8 cellular contexts compared by ENCODE assay signal in the genomic region with DNA sequence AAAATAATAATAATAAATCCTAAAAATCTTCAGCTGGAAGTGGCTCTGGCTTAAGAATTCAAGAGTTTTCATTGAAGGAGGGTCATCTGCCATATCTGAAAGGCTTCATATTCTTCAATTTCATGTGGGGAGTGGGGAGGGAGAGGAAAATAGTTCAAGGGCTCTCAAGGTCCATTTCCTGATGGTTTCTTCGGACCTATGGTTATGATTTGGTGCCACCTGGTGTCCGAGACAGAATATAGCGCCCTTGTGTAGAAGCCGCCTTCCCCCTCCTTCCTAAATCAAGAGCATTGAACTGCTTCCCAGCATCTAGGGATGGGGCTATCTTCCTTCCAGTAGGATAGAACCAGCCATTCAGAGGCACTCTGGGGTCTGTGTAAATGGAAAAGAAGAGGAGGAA. TPM values are rescaled to one million over a fixed set of nuclear protein-coding genes. Genes with fewer than 3 reads are reported as not detected.
DNase-seq lines count a peak whose midpoint lies in the region; ATAC-seq, FAIRE-seq and TF ChIP-seq lines count a peak whose summit lies in the region.

No MANE protein-coding gene starts in this region.

- no peaks in the 10 kb centered on the region for H3K27me3 Mint-ChIP-seq in T-helper 2 cell treated with Interferon-gamma antibody and Interleukin-4, amounts not matched to agents 5 μg/mL and 100 μg/mL, for 36 hours (ENCODE audit: low read depth)

- peaks cover 35% of the 10 kb centered on the region for H3K36me3 Mint-ChIP-seq in T-helper 2 cell treated with Interferon-gamma antibody and Interleukin-4, amounts not matched to agents 5 μg/mL and 100 μg/mL, for 36 hours (ENCODE audit: low read depth)

- H3K36me3 ChIP-seq in A673 (ENCODE audit: insufficient read depth, low read length, poor library complexity, severe bottlenecking) (no peaks in the 10 kb centered on the region), bronchial epithelial cell (ENCODE audit: control insufficient read depth, insufficient read depth, low read length) (no peaks in the 10 kb centered on the region)

- H3K27ac ChIP-seq in A673 (ENCODE audit: low read depth, low read length, poor library complexity, severe bottlenecking), result no peak overlapping the region

- POLR2A ChIA-PET in A673 (lab: Charles Lee; ENCODE audit: low non-redundant PET), result no interaction called here

- FAIRE-seq in GM12891 (lab: Jason Lieb, UNC) (peak; percentile 71), bronchial epithelial cell (lab: Jason Lieb, UNC) (no peak)

- ATAC-seq in GM21381 (IDR thresholded peaks at IDR 0.05; ENCODE audit: unreplicated experiment), result no peak

- H3K4me3 ChIP-seq in A673 (ENCODE audit: low read depth, low read length, poor library complexity, severe bottlenecking) (no peak overlapping the region), bronchial epithelial cell (ENCODE audit: low read depth, low read length) (no peak overlapping the region)

- peak; percentile 76 for TF ChIP-seq CTCF in A673 (conservative IDR thresholded peaks at IDR 0.05; ENCODE audit: low read depth, low read length)
- peak; percentile 56 for TF ChIP-seq CTCF in bronchial epithelial cell (IDR thresholded peaks at IDR 0.05; ENCODE audit: insufficient read depth, low read length, severe bottlenecking)

- no peaks in the 10 kb centered on the region for H3K9me3 ChIP-seq in A673 (ENCODE audit: low read depth, low read length, poor library complexity, severe bottlenecking)

- H3K4me1 ChIP-seq in A673 (ENCODE audit: insufficient read depth, low read length, poor library complexity, severe bottlenecking), result peaks cover 8% of the 10 kb centered on the region

- DNase-seq in A673 (ENCODE audit: low spot score) (peak; percentile 76), GM12891 (ENCODE audit: insufficient read length, low spot score) (no peak), NCI-H146 (lab: John Stamatoyannopoulos, UW) (peak; percentile 75), bronchial epithelial cell (ENCODE audit: low read depth) (peak; percentile 50), kidney glomerular epithelial cell (lab: John Stamatoyannopoulos, UW) (peak; percentile 25)
- peak; percentile 13 for DNase-seq in T-helper 2 cell treated with Interferon-gamma antibody and Interleukin-4, amounts not matched to agents 5 μg/mL and 100 μg/mL, for 36 hours (ENCODE audit: low spot score)
- peak; percentile 47 for DNase-seq in stimulated activated CD8-positive, alpha-beta memory T cell treated with anti-CD3 and anti-CD28 coated beads, Interleukin-4, amount 100 ng/mL, for 48 hours

- intact Hi-C loops in A673 (cut with micrococcal nuclease; ENCODE audit: unreplicated experiment), result loop anchor here (1.0 to 5.0 kb wide), 3 partner anchors 82 to 410 kb away; a partner anchor contains a TSS

- H3K9me3 Mint-ChIP-seq in T-helper 2 cell treated with Interferon-gamma antibody and Interleukin-4, amounts not matched to agents 5 μg/mL and 100 μg/mL, for 36 hours, result no peaks in the 10 kb centered on the region

- no peak overlapping the region for H3K27ac Mint-ChIP-seq in T-helper 2 cell treated with Interferon-gamma antibody and Interleukin-4, amounts not matched to agents 5 μg/mL and 100 μg/mL, for 36 hours

- no peak for TF ChIP-seq POLR2A in GM12891 (IDR thresholded peaks at IDR 0.05; ENCODE audit: low read depth, low read length)

- H3K4me3 Mint-ChIP-seq in T-helper 2 cell treated with Interferon-gamma antibody and Interleukin-4, amounts not matched to agents 5 μg/mL and 100 μg/mL, for 36 hours, result no peak overlapping the region

- no TSS peak for BruUV-seq in A673 (replicated peaks; lab: Mats Ljungman, UMichigan)

- CTCF ChIA-PET in A673 (lab: Charles Lee), result no interaction called here

- H3K4me1 Mint-ChIP-seq in T-helper 2 cell treated with Interferon-gamma antibody and Interleukin-4, amounts not matched to agents 5 μg/mL and 100 μg/mL, for 36 hours (ENCODE audit: low read depth), result peaks cover 17% of the 10 kb centered on the region

- H3K27me3 ChIP-seq in A673 (replicated peaks; ENCODE audit: insufficient read depth, low read depth, low read length, poor library complexity) (no peaks in the 10 kb centered on the region), bronchial epithelial cell (ENCODE audit: control insufficient read depth, insufficient read depth, low read length) (no peaks in the 10 kb centered on the region)

TF ChIP-seq in GM12891, 5 proteins besides CTCF, POLR2A, EP300 and RAD21:
- TF ChIP-seq SPI1 (IDR thresholded peaks at IDR 0.05; ENCODE audit: low read depth, low read length), result no peak
- no peak for TF ChIP-seq POU2F2 (IDR thresholded peaks at IDR 0.05; ENCODE audit: low read depth, low read length)
- TF ChIP-seq POLR2AphosphoS5 (IDR thresholded peaks at IDR 0.05; ENCODE audit: low read depth, low read length), result no peak
- TF ChIP-seq TAF1 (IDR thresholded peaks at IDR 0.05; ENCODE audit: low read depth, low read length), result no peak
- no peak for TF ChIP-seq PAX5 (IDR thresholded peaks at IDR 0.05; ENCODE audit: insufficient read depth, low read length, severe bottlenecking)
TF ChIP-seq in GM12891: peak in this region for 0.

RNA-seq across cellular contexts. Expression of a gene that starts 34.3 kb away (rescaled TPM):
- total RNA-seq in A673 (2021) (1.2 and 1.7 TPM in 2 replicates), bronchial epithelial cell (under 0.01 TPM in 2 replicates)
- polyA plus RNA-seq in GM12891 (2012; ENCODE audit: low read depth, missing spikeins), result 0.37 TPM

RNA-seq across cellular contexts. Expression of a gene that starts 44.1 kb away (rescaled TPM):
- total RNA-seq in A673 (2021), result not detected in 2 replicates
- polyA plus RNA-seq in GM12891 (2012; ENCODE audit: low read depth, missing spikeins), result not detected
- total RNA-seq in bronchial epithelial cell, result 0.13 TPM in 1 of 2 replicates, not detected in the other
